1 cellular context compared by ENCODE assay signal in the genomic region with DNA sequence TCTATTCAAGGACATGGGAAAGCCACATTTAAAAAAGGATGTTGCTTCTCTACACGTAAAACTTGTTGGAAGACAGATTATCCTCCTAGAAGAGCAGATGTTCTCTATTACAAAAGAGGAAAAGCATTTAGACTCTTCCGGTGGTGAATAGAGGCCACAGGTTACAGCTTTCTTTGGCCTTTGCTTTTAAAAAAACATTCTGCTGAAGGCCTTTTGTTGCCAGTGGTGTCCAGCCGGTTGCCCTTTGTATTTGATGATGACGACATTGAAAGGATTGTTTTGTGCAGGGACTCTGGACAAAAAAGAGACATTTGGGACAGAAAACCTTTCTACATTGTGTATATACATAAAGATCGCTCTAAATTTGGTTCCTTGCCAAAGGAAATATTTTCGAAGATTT.
A peak's percentile ranks its signal among the peaks of the same experiment; 100 is the strongest.
TF ChIP-seq lines count a peak whose summit lies in the region.

No MANE protein-coding gene starts in this region.

TF ChIP-seq in HepG2, 621 proteins besides CTCF, POLR2A, EP300 and RAD21 (continued from another document and continues in another):
- TF ChIP-seq CHD2 (IDR thresholded peaks at IDR 0.05; ENCODE audit: low read depth, low read length) (no peak), ZSCAN31 (CRISPR knock-in tag; IDR thresholded peaks at IDR 0.05; ENCODE audit: low read depth) (no peak), ISX (CRISPR knock-in tag; conservative IDR thresholded peaks at IDR 0.05) (no peak), ZNF256 (CRISPR knock-in tag; conservative IDR thresholded peaks at IDR 0.05) (no peak), FOXP1 (IDR thresholded peaks at IDR 0.05) (no peak), FOXP1 (CRISPR knock-in tag; IDR thresholded peaks at IDR 0.05) (peak; percentile 49; the same call in 1 of the 2 replicates), ZNF292 (CRISPR knock-in tag; IDR thresholded peaks at IDR 0.05; ENCODE audit: borderline replicate concordance, low read depth) (no peak), ZKSCAN5 (CRISPR knock-in tag; IDR thresholded peaks at IDR 0.05) (no peak), ZNF510 (CRISPR knock-in tag; IDR thresholded peaks at IDR 0.05; ENCODE audit: low read depth) (no peak), ZFP82 (CRISPR knock-in tag; IDR thresholded peaks at IDR 0.05; ENCODE audit: borderline replicate concordance) (no peak), ZNF589 (CRISPR knock-in tag; conservative IDR thresholded peaks at IDR 0.05) (no peak), DNMT1 (CRISPR knock-in tag; IDR thresholded peaks at IDR 0.05) (no peak), THAP9 (CRISPR knock-in tag; IDR thresholded peaks at IDR 0.05; ENCODE audit: borderline replicate concordance) (no peak), NR2F1 (CRISPR knock-in tag; IDR thresholded peaks at IDR 0.05) (peak in 1 of 2 experiments; percentile 59; a peak in 2 of 4 replicates), ELK4 (CRISPR knock-in tag; IDR thresholded peaks at IDR 0.05; ENCODE audit: borderline replicate concordance) (no peak), SPEN (CRISPR knock-in tag; IDR thresholded peaks at IDR 0.05; ENCODE audit: low read depth) (no peak), HDAC2 (CRISPR knock-in tag; IDR thresholded peaks at IDR 0.05) (no peak), ATM (IDR thresholded peaks at IDR 0.05; ENCODE audit: borderline replicate concordance) (no peak), SP140L (CRISPR knock-in tag; IDR thresholded peaks at IDR 0.05; ENCODE audit: borderline replicate concordance) (no peak), ZNF205 (CRISPR knock-in tag; IDR thresholded peaks at IDR 0.05) (no peak), ZNF274 (CRISPR knock-in tag; IDR thresholded peaks at IDR 0.05) (no peak), FOSL2 (CRISPR knock-in tag; IDR thresholded peaks at IDR 0.05) (no peak), UBTF (CRISPR knock-in tag; IDR thresholded peaks at IDR 0.05) (no peak), SYNCRIP (IDR thresholded peaks at IDR 0.05; ENCODE audit: insufficient read depth, low read depth, low read length) (no peak), HNRNPK (IDR thresholded peaks at IDR 0.05; ENCODE audit: low read depth, low read length, poor library complexity, severe bottlenecking) (no peak), ZNF232 (CRISPR knock-in tag; IDR thresholded peaks at IDR 0.05; ENCODE audit: borderline replicate concordance) (no peak), STAT5B (CRISPR knock-in tag; IDR thresholded peaks at IDR 0.05) (no peak), ARHGAP35 (CRISPR knock-in tag; IDR thresholded peaks at IDR 0.05; ENCODE audit: borderline replicate concordance) (no peak), SMAD3 (CRISPR knock-in tag; IDR thresholded peaks at IDR 0.05) (no peak), NAIF1 (CRISPR knock-in tag; IDR thresholded peaks at IDR 0.05; ENCODE audit: borderline replicate concordance) (no peak), RAD51 (IDR thresholded peaks at IDR 0.05; ENCODE audit: borderline replicate concordance) (no peak), ZNF564 (CRISPR knock-in tag; IDR thresholded peaks at IDR 0.05) (no peak), MED8 (CRISPR knock-in tag; IDR thresholded peaks at IDR 0.05; ENCODE audit: insufficient replicate concordance) (no peak), TCF7 (IDR thresholded peaks at IDR 0.05; ENCODE audit: low read depth) (peak; percentile 49; the same call in 1 of the 2 replicates), CREM (IDR thresholded peaks at IDR 0.05) (peak; percentile 41; the same call in 1 of the 2 replicates), CREM (CRISPR knock-in tag; IDR thresholded peaks at IDR 0.05) (no peak), KLF9 (CRISPR knock-in tag; IDR thresholded peaks at IDR 0.05; ENCODE audit: low read depth) (no peak), ELF3 (CRISPR knock-in tag; IDR thresholded peaks at IDR 0.05) (peak; percentile 40; the same call in 1 of the 2 replicates), ZNF207 (IDR thresholded peaks at IDR 0.05; ENCODE audit: borderline replicate concordance) (no peak), ZNF761 (CRISPR knock-in tag; conservative IDR thresholded peaks at IDR 0.05) (no peak), REPIN1 (CRISPR knock-in tag; IDR thresholded peaks at IDR 0.05; ENCODE audit: borderline replicate concordance, low read depth) (no peak), PRPF4 (IDR thresholded peaks at IDR 0.05; ENCODE audit: low read depth, low read length, poor library complexity, severe bottlenecking) (no peak), ZNF577 (CRISPR knock-in tag; IDR thresholded peaks at IDR 0.05; ENCODE audit: borderline replicate concordance, low read depth) (no peak), ZBTB42 (CRISPR knock-in tag; IDR thresholded peaks at IDR 0.05) (no peak), SMARCE1 (IDR thresholded peaks at IDR 0.05; ENCODE audit: borderline replicate concordance) (no peak), FOXC1 (CRISPR knock-in tag; IDR thresholded peaks at IDR 0.05; ENCODE audit: borderline replicate concordance) (no peak), TCF12 (IDR thresholded peaks at IDR 0.05) (no peak), TCF12 (CRISPR knock-in tag; IDR thresholded peaks at IDR 0.05) (no peak), HOXA9 (CRISPR knock-in tag; IDR thresholded peaks at IDR 0.05; ENCODE audit: borderline replicate concordance) (no peak), ZNF382 (CRISPR knock-in tag; IDR thresholded peaks at IDR 0.05; ENCODE audit: borderline replicate concordance) (no peak), GATA4 (IDR thresholded peaks at IDR 0.05; ENCODE audit: borderline replicate concordance, low read depth) (no peak), ZNF430 (CRISPR knock-in tag; IDR thresholded peaks at IDR 0.05) (no peak), ZNF230 (CRISPR knock-in tag; IDR thresholded peaks at IDR 0.05) (no peak), MEIS2 (CRISPR knock-in tag; IDR thresholded peaks at IDR 0.05) (no peak), ZFX (CRISPR knock-in tag; IDR thresholded peaks at IDR 0.05; ENCODE audit: low read depth) (no peak), RBFOX2 (IDR thresholded peaks at IDR 0.05; ENCODE audit: low read depth, low read length) (no peak)
- TF ChIP-seq, protein P1, sequence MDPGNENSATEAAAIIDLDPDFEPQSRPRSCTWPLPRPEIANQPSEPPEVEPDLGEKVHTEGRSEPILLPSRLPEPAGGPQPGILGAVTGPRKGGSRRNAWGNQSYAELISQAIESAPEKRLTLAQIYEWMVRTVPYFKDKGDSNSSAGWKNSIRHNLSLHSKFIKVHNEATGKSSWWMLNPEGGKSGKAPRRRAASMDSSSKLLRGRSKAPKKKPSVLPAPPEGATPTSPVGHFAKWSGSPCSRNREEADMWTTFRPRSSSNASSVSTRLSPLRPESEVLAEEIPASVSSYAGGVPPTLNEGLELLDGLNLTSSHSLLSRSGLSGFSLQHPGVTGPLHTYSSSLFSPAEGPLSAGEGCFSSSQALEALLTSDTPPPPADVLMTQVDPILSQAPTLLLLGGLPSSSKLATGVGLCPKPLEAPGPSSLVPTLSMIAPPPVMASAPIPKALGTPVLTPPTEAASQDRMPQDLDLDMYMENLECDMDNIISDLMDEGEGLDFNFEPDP (CRISPR knock-in tag; conservative IDR thresholded peaks at IDR 0.05) = no peak
- TF ChIP-seq, protein P2, sequence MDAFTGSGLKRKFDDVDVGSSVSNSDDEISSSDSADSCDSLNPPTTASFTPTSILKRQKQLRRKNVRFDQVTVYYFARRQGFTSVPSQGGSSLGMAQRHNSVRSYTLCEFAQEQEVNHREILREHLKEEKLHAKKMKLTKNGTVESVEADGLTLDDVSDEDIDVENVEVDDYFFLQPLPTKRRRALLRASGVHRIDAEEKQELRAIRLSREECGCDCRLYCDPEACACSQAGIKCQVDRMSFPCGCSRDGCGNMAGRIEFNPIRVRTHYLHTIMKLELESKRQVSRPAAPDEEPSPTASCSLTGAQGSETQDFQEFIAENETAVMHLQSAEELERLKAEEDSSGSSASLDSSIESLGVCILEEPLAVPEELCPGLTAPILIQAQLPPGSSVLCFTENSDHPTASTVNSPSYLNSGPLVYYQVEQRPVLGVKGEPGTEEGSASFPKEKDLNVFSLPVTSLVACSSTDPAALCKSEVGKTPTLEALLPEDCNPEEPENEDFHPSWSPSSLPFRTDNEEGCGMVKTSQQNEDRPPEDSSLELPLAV (CRISPR knock-in tag; conservative IDR thresholded peaks at IDR 0.05; ENCODE audit: low read depth) = no peak
- TF ChIP-seq, protein P3, sequence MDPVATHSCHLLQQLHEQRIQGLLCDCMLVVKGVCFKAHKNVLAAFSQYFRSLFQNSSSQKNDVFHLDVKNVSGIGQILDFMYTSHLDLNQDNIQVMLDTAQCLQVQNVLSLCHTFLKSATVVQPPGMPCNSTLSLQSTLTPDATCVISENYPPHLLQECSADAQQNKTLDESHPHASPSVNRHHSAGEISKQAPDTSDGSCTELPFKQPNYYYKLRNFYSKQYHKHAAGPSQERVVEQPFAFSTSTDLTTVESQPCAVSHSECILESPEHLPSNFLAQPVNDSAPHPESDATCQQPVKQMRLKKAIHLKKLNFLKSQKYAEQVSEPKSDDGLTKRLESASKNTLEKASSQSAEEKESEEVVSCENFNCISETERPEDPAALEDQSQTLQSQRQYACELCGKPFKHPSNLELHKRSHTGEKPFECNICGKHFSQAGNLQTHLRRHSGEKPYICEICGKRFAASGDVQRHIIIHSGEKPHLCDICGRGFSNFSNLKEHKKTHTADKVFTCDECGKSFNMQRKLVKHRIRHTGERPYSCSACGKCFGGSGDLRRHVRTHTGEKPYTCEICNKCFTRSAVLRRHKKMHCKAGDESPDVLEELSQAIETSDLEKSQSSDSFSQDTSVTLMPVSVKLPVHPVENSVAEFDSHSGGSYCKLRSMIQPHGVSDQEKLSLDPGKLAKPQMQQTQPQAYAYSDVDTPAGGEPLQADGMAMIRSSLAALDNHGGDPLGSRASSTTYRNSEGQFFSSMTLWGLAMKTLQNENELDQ (CRISPR knock-in tag; IDR thresholded peaks at IDR 0.05; ENCODE audit: borderline replicate concordance) = no peak
- TF ChIP-seq, protein P4, sequence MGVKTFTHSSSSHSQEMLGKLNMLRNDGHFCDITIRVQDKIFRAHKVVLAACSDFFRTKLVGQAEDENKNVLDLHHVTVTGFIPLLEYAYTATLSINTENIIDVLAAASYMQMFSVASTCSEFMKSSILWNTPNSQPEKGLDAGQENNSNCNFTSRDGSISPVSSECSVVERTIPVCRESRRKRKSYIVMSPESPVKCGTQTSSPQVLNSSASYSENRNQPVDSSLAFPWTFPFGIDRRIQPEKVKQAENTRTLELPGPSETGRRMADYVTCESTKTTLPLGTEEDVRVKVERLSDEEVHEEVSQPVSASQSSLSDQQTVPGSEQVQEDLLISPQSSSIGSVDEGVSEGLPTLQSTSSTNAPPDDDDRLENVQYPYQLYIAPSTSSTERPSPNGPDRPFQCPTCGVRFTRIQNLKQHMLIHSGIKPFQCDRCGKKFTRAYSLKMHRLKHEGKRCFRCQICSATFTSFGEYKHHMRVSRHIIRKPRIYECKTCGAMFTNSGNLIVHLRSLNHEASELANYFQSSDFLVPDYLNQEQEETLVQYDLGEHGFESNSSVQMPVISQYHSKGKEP (CRISPR knock-in tag; IDR thresholded peaks at IDR 0.05) = no peak
- TF ChIP-seq, protein P5, sequence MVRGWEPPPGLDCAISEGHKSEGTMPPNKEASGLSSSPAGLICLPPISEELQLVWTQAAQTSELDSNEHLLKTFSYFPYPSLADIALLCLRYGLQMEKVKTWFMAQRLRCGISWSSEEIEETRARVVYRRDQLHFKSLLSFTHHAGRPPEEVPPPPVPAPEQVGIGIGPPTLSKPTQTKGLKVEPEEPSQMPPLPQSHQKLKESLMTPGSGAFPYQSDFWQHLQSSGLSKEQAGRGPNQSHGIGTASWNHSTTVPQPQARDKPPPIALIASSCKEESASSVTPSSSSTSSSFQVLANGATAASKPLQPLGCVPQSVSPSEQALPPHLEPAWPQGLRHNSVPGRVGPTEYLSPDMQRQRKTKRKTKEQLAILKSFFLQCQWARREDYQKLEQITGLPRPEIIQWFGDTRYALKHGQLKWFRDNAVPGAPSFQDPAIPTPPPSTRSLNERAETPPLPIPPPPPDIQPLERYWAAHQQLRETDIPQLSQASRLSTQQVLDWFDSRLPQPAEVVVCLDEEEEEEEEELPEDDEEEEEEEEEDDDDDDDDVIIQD (CRISPR knock-in tag; IDR thresholded peaks at IDR 0.05; ENCODE audit: low read depth) = peak; percentile 70; the same call in 1 of the 2 replicates
